7 cellular contexts compared by ENCODE assay signal in the genomic region with DNA sequence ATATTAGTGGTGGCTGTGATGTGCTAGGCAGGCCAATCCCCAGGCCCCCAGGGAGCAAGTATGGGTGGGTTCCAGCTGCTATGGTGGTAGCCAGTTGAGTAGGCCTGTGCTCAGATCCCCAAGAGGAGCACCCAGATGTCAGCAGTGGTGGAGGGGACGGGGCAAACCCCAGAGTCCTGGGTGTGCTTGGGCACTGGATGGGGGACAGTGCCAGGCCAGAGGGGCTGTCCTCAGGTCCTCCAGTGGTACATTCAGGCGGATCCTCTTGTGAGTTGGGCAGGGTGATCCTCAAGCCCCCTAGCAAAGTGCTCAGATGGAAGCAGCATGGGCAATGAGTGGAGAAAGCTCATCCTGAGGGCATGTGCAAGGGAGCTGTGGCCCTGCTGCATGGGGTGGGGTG. TPM values are rescaled to one million over a fixed set of nuclear protein-coding genes. Genes with fewer than 3 reads are reported as not detected.
"Had no signal": no experiment of that assay in that cellular context is flagged by ENCODE, and none has a peak within 500 bp of the region (broad histone marks: within the 10 kb centered on the region; RNA-seq: fewer than 3 reads in every experiment).

No MANE protein-coding gene starts in this region.

- ATAC-seq: GM23338, HCT116, K562 had no signal

- DNase-seq: H7, HFFc6, IMR-90, KG1 had no signal

- H3K27ac Mint-ChIP-seq: GM23338, HFFc6 had no signal

- H3K4me3 Mint-ChIP-seq: GM23338, HFFc6 had no signal

RNA-seq across cellular contexts. Expression of a gene that starts 26.0 kb away (rescaled TPM):
- total RNA-seq: K562 had no signal
